8 cellular contexts compared by ENCODE assay signal in genomic region chr13:76993021-76993420, GRCh38. TPM values are rescaled to one million over a fixed set of nuclear protein-coding genes. Genes with fewer than 3 reads are reported as not detected.
DNase-seq lines count a peak whose midpoint lies in the region; ATAC-seq and FAIRE-seq lines count a peak whose summit lies in the region.

No MANE protein-coding gene starts in this region.

- POLR2A ChIA-PET in activated CD4-positive, alpha-beta T cell treated with anti-CD3 and anti-CD28 coated beads, Interleukin-2, amount 10 ng/mL, durations not matched to agents 7 days and 5 days (lab: Charles Lee), result no interaction called here

- FAIRE-seq in small intestine (lab: Jason Lieb, UNC), result no peak

- CTCF ChIA-PET in activated CD4-positive, alpha-beta T cell treated with anti-CD3 and anti-CD28 coated beads, Interleukin-2, amount 10 ng/mL, durations not matched to agents 7 days and 5 days (lab: Charles Lee), result interaction anchor here (1.0 to 5.2 kb wide), 7 partner anchors 9 to 108 kb away, joined by 3 to 31 read pairs (median 3); partner anchors contain the start of gene FBXL3

- H3K27me3 ChIP-seq in thymus (ENCODE audit: control insufficient read depth, insufficient read depth), result no peaks in the 10 kb centered on the region
- no peaks in the 10 kb centered on the region for H3K27me3 ChIP-seq in small intestine (ENCODE audit: control insufficient read depth in 2 of 2, insufficient read depth in 2 of 2, low read length in 2 of 2)

- H3K9me3 ChIP-seq in thymus (ENCODE audit: control insufficient read depth) (no peaks in the 10 kb centered on the region), small intestine (ENCODE audit: control insufficient read depth, low read depth) (no peaks in the 10 kb centered on the region)

- WGBS in thymus, result 81% methylated on average over 3 of the region's 3 CpGs
- WGBS in small intestine, 3 donors, result 36 to 58% (median 44%) methylated on average over 3 of the region's 3 CpGs

- peaks cover 37% of the 10 kb centered on the region for H3K4me1 Mint-ChIP-seq in activated CD4-positive, alpha-beta T cell treated with anti-CD3 and anti-CD28 coated beads, Interleukin-2, amount 10 ng/mL, durations not matched to agents 7 days and 5 days

- no peak overlapping the region for H3K27ac ChIP-seq in thymus (ENCODE audit: low read depth)
- H3K27ac ChIP-seq in small intestine (ENCODE audit: low read depth in 1 of 2, low read length in 1 of 2), result peak overlapping the region in 1 of 2 donors; percentile 85

- no peaks in the 10 kb centered on the region for H3K27me3 Mint-ChIP-seq in activated CD4-positive, alpha-beta T cell treated with anti-CD3 and anti-CD28 coated beads, Interleukin-2, amount 10 ng/mL, durations not matched to agents 7 days and 5 days

- H3K4me1 ChIP-seq in thymus (ENCODE audit: control insufficient read depth, insufficient read depth, low read length) (peaks cover 4% of the 10 kb centered on the region), small intestine (ENCODE audit: control insufficient read depth in 2 of 2, insufficient read depth in 1 of 2, low read depth in 1 of 2, low read length in 1 of 2) (peaks cover 1 to 4% of the 10 kb centered on the region in 2 donors)

- H3K36me3 Mint-ChIP-seq in activated CD4-positive, alpha-beta T cell treated with anti-CD3 and anti-CD28 coated beads, Interleukin-2, amount 10 ng/mL, durations not matched to agents 7 days and 5 days (ENCODE audit: low read depth), result peaks cover 34% of the 10 kb centered on the region

- H3K4me3 ChIP-seq in thymus (ENCODE audit: low read length) (peak overlapping the region; percentile 92), small intestine (ENCODE audit: low read depth in 1 of 2, low read length in 2 of 2) (peak overlapping the region in 1 of 2 donors; percentile 69)

- peak overlapping the region; percentile 95 for H3K4me3 Mint-ChIP-seq in activated CD4-positive, alpha-beta T cell treated with anti-CD3 and anti-CD28 coated beads, Interleukin-2, amount 10 ng/mL, durations not matched to agents 7 days and 5 days

- H3K36me3 ChIP-seq in thymus (ENCODE audit: control insufficient read depth, insufficient read depth) (no peaks in the 10 kb centered on the region), small intestine (ENCODE audit: control insufficient read depth in 2 of 2, insufficient read depth in 2 of 2, low read length in 2 of 2) (peaks cover 2 to 3% of the 10 kb centered on the region in 2 donors)

- peak overlapping the region; percentile 100 for H3K27ac Mint-ChIP-seq in activated CD4-positive, alpha-beta T cell treated with anti-CD3 and anti-CD28 coated beads, Interleukin-2, amount 10 ng/mL, durations not matched to agents 7 days and 5 days

- no peaks in the 10 kb centered on the region for H3K9me3 Mint-ChIP-seq in activated CD4-positive, alpha-beta T cell treated with anti-CD3 and anti-CD28 coated beads, Interleukin-2, amount 10 ng/mL, durations not matched to agents 7 days and 5 days

- no peak for DNase-seq in activated CD4-positive, alpha-beta T cell treated with anti-CD3 and anti-CD28 coated beads, Interleukin-2, amount 10 ng/mL, durations not matched to agents 7 days and 5 days
- DNase-seq in activated CD4-positive, alpha-beta T cell treated with anti-CD3 and anti-CD28 coated beads, Interleukin-2, amount 50 U/mL, for 48 hours, result no peak
- DNase-seq in amniotic epithelial cell (ENCODE audit: low read depth), result peak; percentile 53
- DNase-seq in kidney glomerular epithelial cell (lab: John Stamatoyannopoulos, UW), result peak; percentile 27
- no peak for DNase-seq in small intestine
- DNase-seq in COLO668 (lab: John Stamatoyannopoulos, UW; ENCODE audit: unreplicated experiment), result no peak

- ATAC-seq in GM21528 (IDR thresholded peaks at IDR 0.05; ENCODE audit: low FRiP score, unreplicated experiment), result no peak

RNA-seq across cellular contexts. Expression of gene CLN5, which starts 1.1 kb away (rescaled TPM):
- 10 to 100 TPM; 15.5 to 15.8 TPM for total RNA-seq in activated CD4-positive, alpha-beta T cell treated with anti-CD3 and anti-CD28 coated beads, Interleukin-2, amount 10 ng/mL, durations not matched to agents 7 days and 5 days
- 30.6 TPM for polyA plus RNA-seq in thymus
- 10 to 100 TPM in 1 of 3 donors, 1 to 10 TPM in 2; 4.0 to 13.4 (median 9.7) TPM for polyA plus RNA-seq in small intestine

RNA-seq across cellular contexts. Expression of gene FBXL3, which starts 33.9 kb away (rescaled TPM):
- 10 to 100 TPM; 41.3 to 43.2 TPM for total RNA-seq in activated CD4-positive, alpha-beta T cell treated with anti-CD3 and anti-CD28 coated beads, Interleukin-2, amount 10 ng/mL, durations not matched to agents 7 days and 5 days
- polyA plus RNA-seq in thymus (42.0 TPM), small intestine (10 to 100 TPM; 20.6 to 33.5 (median 28.0) TPM)

RNA-seq across cellular contexts. Expression of gene ACOD1, which starts 44.7 kb away (rescaled TPM):
- total RNA-seq in activated CD4-positive, alpha-beta T cell treated with anti-CD3 and anti-CD28 coated beads, Interleukin-2, amount 10 ng/mL, durations not matched to agents 7 days and 5 days, result not detected
- polyA plus RNA-seq in thymus (0.02 TPM), small intestine (not detected)

Comparison
In these comparisons a context has a peak if more than half of its experiments do, and no peak if none do; other contexts are left out.
1. DNase-seq: peak in amniotic epithelial cell (single experiment) and kidney glomerular epithelial cell (single experiment); none in activated CD4-positive, alpha-beta T cell treated with anti-CD3 and anti-CD28 coated beads, Interleukin-2, amount 10 ng/mL, durations not matched to agents 7 days and 5 days (single experiment), activated CD4-positive, alpha-beta T cell treated with anti-CD3 and anti-CD28 coated beads, Interleukin-2, amount 50 U/mL, for 48 hours (0 of 2), small intestine (single experiment) and COLO668 (single experiment).